Comparison of ENCODE assay signal across 9 cellular contexts in genomic region chr3:194536883-194537637, GRCh38. TPM values are rescaled to one million over a fixed set of nuclear protein-coding genes. Genes with fewer than 3 reads are reported as not detected.
A peak's percentile ranks its signal among the peaks of the same experiment; 100 is the strongest.
DNase-seq lines count a peak whose midpoint lies in the region; ATAC-seq lines count a peak whose summit lies in the region.
"Had no signal": no experiment of that assay in that cellular context is flagged by ENCODE, and none has a peak within 500 bp of the region (broad histone marks: within the 10 kb centered on the region; RNA-seq: fewer than 3 reads in every experiment).

No MANE protein-coding gene starts in this region.

- CTCF ChIA-PET in activated CD4-positive, alpha-beta memory T cell treated with anti-CD3 and anti-CD28 coated beads for 36 hours (lab: Charles Lee) = no interaction called here

- H3K14ac ChIP-seq in neuronal stem cell (ENCODE audit: low read length) = no peak overlapping the region

- no peak overlapping the region for H2AFZ ChIP-seq in neuronal stem cell (ENCODE audit: low read length)

- no peaks in the 10 kb centered on the region for H3K36me3 ChIP-seq in neuronal stem cell (replicated peaks in 1 of 2; ENCODE audit: control insufficient read depth in 2 of 2, insufficient read depth in 2 of 2, low read length in 2 of 2)

- peak overlapping the region; percentile 4 for H2BK5ac ChIP-seq in neuronal stem cell (ENCODE audit: low read length)

- peaks cover 9% of the 10 kb centered on the region for H3K36me3 Mint-ChIP-seq in activated CD4-positive, alpha-beta memory T cell treated with anti-CD3 and anti-CD28 coated beads for 36 hours

- no peak overlapping the region for H3K4me3 Mint-ChIP-seq in activated CD4-positive, alpha-beta memory T cell treated with anti-CD3 and anti-CD28 coated beads for 36 hours

- POLR2A ChIA-PET in activated CD4-positive, alpha-beta memory T cell treated with anti-CD3 and anti-CD28 coated beads for 36 hours (lab: Charles Lee) = no interaction called here

- H3K4me3 ChIP-seq in neuronal stem cell (ENCODE audit: low read length in 2 of 2) = peak overlapping the region in 1 of 2 donors; percentile 40

- no peak overlapping the region for H3K23ac ChIP-seq in neuronal stem cell (ENCODE audit: low read depth, low read length, poor library complexity)

- H3K9me3 Mint-ChIP-seq in activated CD4-positive, alpha-beta memory T cell treated with anti-CD3 and anti-CD28 coated beads for 36 hours = peaks cover 19% of the 10 kb centered on the region

- H3K9me3 ChIP-seq in neuronal stem cell (replicated peaks in 1 of 2; ENCODE audit: control insufficient read depth in 2 of 2, insufficient read depth in 1 of 2, low read depth in 1 of 2, low read length in 2 of 2) = peaks cover 1 to 10% of the 10 kb centered on the region in 2 donors

- H2BK15ac ChIP-seq in neuronal stem cell (ENCODE audit: low read length) = no peak overlapping the region

- no peak overlapping the region for H3K27ac ChIP-seq in neuronal stem cell (replicated peaks; ENCODE audit: low read length)

- H2BK12ac ChIP-seq in neuronal stem cell (ENCODE audit: low read length) = no peak overlapping the region

- no peaks in the 10 kb centered on the region for H3K4me1 ChIP-seq in neuronal stem cell (ENCODE audit: control insufficient read depth in 2 of 2, insufficient read depth in 1 of 2, low read depth in 1 of 2, low read length in 2 of 2)

- no peak overlapping the region for H4K8ac ChIP-seq in neuronal stem cell (ENCODE audit: low read depth, low read length)

- peaks cover 3% of the 10 kb centered on the region for H3K27me3 Mint-ChIP-seq in activated CD4-positive, alpha-beta memory T cell treated with anti-CD3 and anti-CD28 coated beads for 36 hours

- no peak overlapping the region for H3K4ac ChIP-seq in neuronal stem cell (ENCODE audit: low read length)

- H3K27me3 ChIP-seq in neuronal stem cell (ENCODE audit: control insufficient read depth in 3 of 3, insufficient read depth in 3 of 3, low read depth in 1 of 3, low read length in 3 of 3) = peaks cover 0 to 14% (median 3%) of the 10 kb centered on the region in 3 experiments

- no peak overlapping the region for H3K18ac ChIP-seq in neuronal stem cell (ENCODE audit: low read length)

- H4K91ac ChIP-seq in neuronal stem cell (ENCODE audit: low read depth, low read length, poor library complexity) = no peak overlapping the region

- H3K79me1 ChIP-seq in neuronal stem cell (ENCODE audit: low read depth, low read length) = no peaks in the 10 kb centered on the region

- H3K4me2 ChIP-seq in neuronal stem cell (ENCODE audit: insufficient read depth, low read length, poor library complexity, severe bottlenecking) = no peak overlapping the region

- WGBS in neuronal stem cell (ENCODE audit: extremely low coverage in 2 of 2, insufficient read length in 2 of 2, insufficient replicate concordance in 1 of 2), 2 donors = no CpG with 5 or more reads among the region's 2 CpGs

- H3K27ac Mint-ChIP-seq in activated CD4-positive, alpha-beta memory T cell treated with anti-CD3 and anti-CD28 coated beads for 36 hours = no peak overlapping the region

- no peak for ATAC-seq in HG02970 (IDR thresholded peaks at IDR 0.05; ENCODE audit: low FRiP score, unreplicated experiment)

- peak overlapping the region; percentile 37 for H2BK120ac ChIP-seq in neuronal stem cell (ENCODE audit: low read depth, low read length)

- DNase-seq in DMS153 (lab: John Stamatoyannopoulos, UW) (peak; percentile 80), NCI-H2029 treated with DMSO at 0.1 percent for 48 hours (lab: John Stamatoyannopoulos, UW) (peak; percentile 80), cerebellum (ENCODE audit: low spot score) (peak; percentile 35), neuronal stem cell (ENCODE audit: low spot score) (no peak), ecto neural progenitor cell (ENCODE audit: low spot score) (no peak), AG20443 (ENCODE audit: low spot score) (no peak)
- no peak for DNase-seq in activated CD4-positive, alpha-beta memory T cell treated with anti-CD3 and anti-CD28 coated beads for 36 hours
- DNase-seq: stimulated activated naive CD4-positive, alpha-beta T cell treated with Interleukin-2 at 50 U/mL for 16 hours had no signal

- no peak overlapping the region for H2AK5ac ChIP-seq in neuronal stem cell (ENCODE audit: low read depth, low read length)

- intact Hi-C loops in activated CD4-positive, alpha-beta memory T cell treated with anti-CD3 and anti-CD28 coated beads for 36 hours (cut with micrococcal nuclease) = no loop called here

- H3K9ac ChIP-seq in neuronal stem cell (ENCODE audit: low read depth, low read length, poor library complexity) = no peak overlapping the region

- peaks cover 4% of the 10 kb centered on the region for H3K4me1 Mint-ChIP-seq in activated CD4-positive, alpha-beta memory T cell treated with anti-CD3 and anti-CD28 coated beads for 36 hours (ENCODE audit: low read depth)

RNA-seq across cellular contexts. Expression of gene ATP13A3, which starts 50.3 kb away (rescaled TPM):
- total RNA-seq in cerebellum = 143 TPM
- 27.9 TPM for polyA plus RNA-seq in neuronal stem cell (2013, experiment 1 of 2)
- polyA plus RNA-seq in neuronal stem cell (2013, experiment 2 of 2) = 28.7 TPM
- 100 to 1,000 TPM; 136 to 145 TPM for total RNA-seq in activated CD4-positive, alpha-beta memory T cell treated with anti-CD3 and anti-CD28 coated beads for 36 hours

Comparison
In these comparisons a context has a peak if more than half of its experiments do, and no peak if none do; other contexts are left out.
1. DNase-seq: peak in DMS153 (single experiment), NCI-H2029 treated with DMSO at 0.1 percent for 48 hours (single experiment) and cerebellum (single experiment); none in neuronal stem cell (single experiment), ecto neural progenitor cell (single experiment), AG20443 (single experiment) and activated CD4-positive, alpha-beta memory T cell treated with anti-CD3 and anti-CD28 coated beads for 36 hours (single experiment).